ENCODE assay signal across 14 cellular contexts in genomic region chr7:31464601-31465000, GRCh38. TPM values are rescaled to one million over a fixed set of nuclear protein-coding genes. Genes with fewer than 3 reads are reported as not detected.
DNase-seq lines count a peak whose midpoint lies in the region; ATAC-seq, FAIRE-seq and TF ChIP-seq lines count a peak whose summit lies in the region.
"Had no signal": no experiment of that assay in that cellular context is flagged by ENCODE, and none has a peak within 500 bp of the region (broad histone marks: within the 10 kb centered on the region; RNA-seq: fewer than 3 reads in every experiment).

No MANE protein-coding gene starts in this region.

- H3K36me3 ChIP-seq in GM23338 (ENCODE audit: insufficient read depth) = no peaks in the 10 kb centered on the region
- no peaks in the 10 kb centered on the region for H3K36me3 ChIP-seq in PC-3 (ENCODE audit: low read depth, low read length)
- H3K36me3 ChIP-seq in upper lobe of left lung = no peaks in the 10 kb centered on the region

- no peaks in the 10 kb centered on the region for H4K20me1 ChIP-seq in GM23338 (replicated peaks; ENCODE audit: insufficient read depth)
- no peaks in the 10 kb centered on the region for H4K20me1 ChIP-seq in PC-3 (ENCODE audit: low read length)

- no peaks in the 10 kb centered on the region for H3K79me2 ChIP-seq in GM23338 (replicated peaks; ENCODE audit: insufficient read depth)
- no peaks in the 10 kb centered on the region for H3K79me2 ChIP-seq in PC-3 (ENCODE audit: low read length)

- H3K9me2 ChIP-seq in GM23338 (ENCODE audit: insufficient read depth) (no peaks in the 10 kb centered on the region), PC-3 (replicated peaks; ENCODE audit: low read length) (no peaks in the 10 kb centered on the region)

- ATAC-seq in GM23338 = no peak; the same call in 2 of the 3 replicates
- peak; percentile 97 for ATAC-seq in PC-3
- no peak for ATAC-seq in GM18517 (IDR thresholded peaks at IDR 0.05; ENCODE audit: unreplicated experiment)
- no peak for ATAC-seq in upper lobe of left lung (ENCODE audit: low FRiP score in 2 of 2)

- TF ChIP-seq EP300 in upper lobe of left lung (IDR thresholded peaks at IDR 0.05) = no peak

- no peak overlapping the region for H3K4me3 ChIP-seq in GM23338
- no peak overlapping the region for H3K4me3 ChIP-seq in PC-3 (ENCODE audit: low read length)
- H3K4me3 ChIP-seq in epithelial cell of esophagus (ENCODE audit: low read length) = no peak overlapping the region
- no peak overlapping the region for H3K4me3 ChIP-seq in upper lobe of left lung

- CTCF ChIA-PET in PC-3 (lab: Charles Lee) = no interaction called here

- H3K4me1 Mint-ChIP-seq in GM23338 = peaks cover 56% of the 10 kb centered on the region
- no peaks in the 10 kb centered on the region for H3K4me1 Mint-ChIP-seq in activated T-helper 1 cell treated with anti-CD3 and anti-CD28 coated beads, Interleukin-12 subunit alpha, Interleukin-12 subunit beta, Interleukin-2, Interleukin-4 antibody, amounts not matched to agents 30 ng/mL and 10 ng/mL and 1 ng/mL, durations not matched to agents 14 hours and 24 hours and 36 hours (ENCODE audit: low read depth)

- BruUV-seq in PC-3 (replicated peaks; lab: Mats Ljungman, UMichigan) = no TSS peak

- TF ChIP-seq CTCF in GM23338 (conservative IDR thresholded peaks at IDR 0.05; ENCODE audit: low read depth in 2 of 2) = no peak
- TF ChIP-seq CTCF in PC-3 (conservative IDR thresholded peaks at IDR 0.05; ENCODE audit: low read depth, low read length) = no peak
- no peak for TF ChIP-seq CTCF in epithelial cell of esophagus (IDR thresholded peaks at IDR 0.05; ENCODE audit: insufficient read depth, low read depth, low read length, missing control alignments)
- no peak for TF ChIP-seq CTCF in upper lobe of left lung (IDR thresholded peaks at IDR 0.05)

- POLR2A ChIA-PET in PC-3 (lab: Charles Lee; ENCODE audit: unreplicated experiment) = no interaction called here

- H3K27me3 Mint-ChIP-seq in GM23338 (ENCODE audit: insufficient read depth, low read depth, poor library complexity) = peaks cover 24% of the 10 kb centered on the region
- no peaks in the 10 kb centered on the region for H3K27me3 Mint-ChIP-seq in activated T-helper 1 cell treated with anti-CD3 and anti-CD28 coated beads, Interleukin-12 subunit alpha, Interleukin-12 subunit beta, Interleukin-2, Interleukin-4 antibody, amounts not matched to agents 30 ng/mL and 10 ng/mL and 1 ng/mL, durations not matched to agents 14 hours and 24 hours and 36 hours (ENCODE audit: insufficient read depth)

- H3K9me3 ChIP-seq in PC-3 (ENCODE audit: low read length) = no peaks in the 10 kb centered on the region
- no peaks in the 10 kb centered on the region for H3K9me3 ChIP-seq in upper lobe of left lung

- H3K27me3 ChIP-seq in GM23338 (ENCODE audit: insufficient read depth) (peaks cover 45% of the 10 kb centered on the region), PC-3 (ENCODE audit: low read length) (peaks cover 18% of the 10 kb centered on the region; the same call in 1 of the 2 replicates), upper lobe of left lung (no peaks in the 10 kb centered on the region)

- no peak overlapping the region for H3K9ac ChIP-seq in PC-3 (ENCODE audit: low read length)
- H3K9ac ChIP-seq: KMS-11 had no signal

- peaks cover 6% of the 10 kb centered on the region; the same call in 1 of the 3 replicates for H3K9me3 Mint-ChIP-seq in GM23338
- no peaks in the 10 kb centered on the region for H3K9me3 Mint-ChIP-seq in activated T-helper 1 cell treated with anti-CD3 and anti-CD28 coated beads, Interleukin-12 subunit alpha, Interleukin-12 subunit beta, Interleukin-2, Interleukin-4 antibody, amounts not matched to agents 30 ng/mL and 10 ng/mL and 1 ng/mL, durations not matched to agents 14 hours and 24 hours and 36 hours

- H3K4me3 Mint-ChIP-seq in GM23338 = no peak overlapping the region
- H3K4me3 Mint-ChIP-seq in activated T-helper 1 cell treated with anti-CD3 and anti-CD28 coated beads, Interleukin-12 subunit alpha, Interleukin-12 subunit beta, Interleukin-2, Interleukin-4 antibody, amounts not matched to agents 30 ng/mL and 10 ng/mL and 1 ng/mL, durations not matched to agents 14 hours and 24 hours and 36 hours = no peak overlapping the region

- no peaks in the 10 kb centered on the region for H3K36me3 Mint-ChIP-seq in GM23338 (ENCODE audit: low read depth)
- H3K36me3 Mint-ChIP-seq in activated T-helper 1 cell treated with anti-CD3 and anti-CD28 coated beads, Interleukin-12 subunit alpha, Interleukin-12 subunit beta, Interleukin-2, Interleukin-4 antibody, amounts not matched to agents 30 ng/mL and 10 ng/mL and 1 ng/mL, durations not matched to agents 14 hours and 24 hours and 36 hours (ENCODE audit: low read depth) = no peaks in the 10 kb centered on the region

- intact Hi-C loops in PC-3 (cut with micrococcal nuclease) = no loop called here
- intact Hi-C loops in activated T-helper 1 cell treated with anti-CD3 and anti-CD28 coated beads, Interleukin-12 subunit alpha, Interleukin-12 subunit beta, Interleukin-2, Interleukin-4 antibody, amounts not matched to agents 30 ng/mL and 10 ng/mL and 1 ng/mL, durations not matched to agents 14 hours and 24 hours and 36 hours (cut with micrococcal nuclease) = no loop called here

- TF ChIP-seq POLR2A in upper lobe of left lung (IDR thresholded peaks at IDR 0.05) = no peak

- peak; percentile 46 for FAIRE-seq in urothelium cell line (lab: Jason Lieb, UNC)

- WGBS in upper lobe of left lung, 2 donors = 61 to 82% methylated on average over 1 of the region's 1 CpG

- H3K4me1 ChIP-seq in GM23338 (ENCODE audit: insufficient read depth) = peaks cover 47% of the 10 kb centered on the region
- peaks cover 18% of the 10 kb centered on the region for H3K4me1 ChIP-seq in PC-3 (ENCODE audit: insufficient read depth, low read length)
- no peaks in the 10 kb centered on the region for H3K4me1 ChIP-seq in upper lobe of left lung

- H2AFZ ChIP-seq in GM23338 = no peak overlapping the region
- H2AFZ ChIP-seq in PC-3 (ENCODE audit: low read length) = no peak overlapping the region

- DNase-seq in GM23338 (ENCODE audit: low spot score) (no peak), PC-3 (peak; percentile 87), epithelial cell of esophagus (ENCODE audit: low read depth) (peak; percentile 87), urothelium cell line (ENCODE audit: low spot score) (peak; percentile 54), upper lobe of left lung (no peak)
- DNase-seq in activated T-helper 1 cell treated with anti-CD3 and anti-CD28 coated beads, Interleukin-12 subunit alpha, Interleukin-12 subunit beta, Interleukin-2, Interleukin-4 antibody, amounts not matched to agents 30 ng/mL and 10 ng/mL and 1 ng/mL, durations not matched to agents 14 hours and 24 hours and 36 hours (ENCODE audit: low spot score) = no peak
- DNase-seq: COR-L47, DMS79, NCI-H1048, NCI-H510A treated with DMSO at 0.1 percent for 48 hours, NCI-H82 had no signal

- no peak overlapping the region for H3K27ac ChIP-seq in GM23338 (ENCODE audit: low read depth)
- H3K27ac ChIP-seq in PC-3 (ENCODE audit: low read length) = no peak overlapping the region
- H3K27ac ChIP-seq in upper lobe of left lung = no peak overlapping the region
- H3K27ac ChIP-seq: KMS-11 had no signal

- H3K27ac Mint-ChIP-seq in GM23338 = no peak overlapping the region
- H3K27ac Mint-ChIP-seq in activated T-helper 1 cell treated with anti-CD3 and anti-CD28 coated beads, Interleukin-12 subunit alpha, Interleukin-12 subunit beta, Interleukin-2, Interleukin-4 antibody, amounts not matched to agents 30 ng/mL and 10 ng/mL and 1 ng/mL, durations not matched to agents 14 hours and 24 hours and 36 hours = no peak overlapping the region

- 0 out of 2 replicates have a peak overlapping the region, but pooled peaks have one; percentile 8 for H3K4me2 ChIP-seq in GM23338
- H3K4me2 ChIP-seq in PC-3 (ENCODE audit: low read length) = peak overlapping the region; percentile 31
- H3K4me2 ChIP-seq: KMS-11 had no signal

- H3F3A ChIP-seq in GM23338 (replicated peaks; ENCODE audit: low read depth) (no peaks in the 10 kb centered on the region), PC-3 (ENCODE audit: low read length, unreplicated experiment) (no peaks in the 10 kb centered on the region)

TF ChIP-seq in GM23338, 12 proteins besides CTCF, POLR2A, EP300 and RAD21:
- no peak for TF ChIP-seq ZNF331 (CRISPR knock-in tag; IDR thresholded peaks at IDR 0.05; ENCODE audit: low read depth)

RNA-seq across cellular contexts. Expression of gene ITPRID1, which starts 49.3 kb away (rescaled TPM):
- 0.27 and 0.45 TPM in 2 replicates for total RNA-seq in GM23338 (2014; rRNA removed; shearing (Covaris generic))
- polyA plus RNA-seq in GM23338 (2016; fragmentation: Nextera tagmentation; extraction: Ambion mirVana) = 0.05 TPM in 1 of 2 replicates, not detected in the other
- total RNA-seq in PC-3 (2014; rRNA removed) (not detected in 2 replicates), upper lobe of left lung (under 1 TPM in 3 of 6 donors, not detected in 3; 0.10 to 0.30 (median 0.17) TPM)
- total RNA-seq in activated T-helper 1 cell treated with anti-CD3 and anti-CD28 coated beads, Interleukin-12 subunit alpha, Interleukin-12 subunit beta, Interleukin-2, Interleukin-4 antibody, amounts not matched to agents 30 ng/mL and 10 ng/mL and 1 ng/mL, durations not matched to agents 14 hours and 24 hours and 36 hours = not detected in 2 replicates
- total RNA-seq: MCF 10A had no signal

Comparison
In these comparisons a context has a peak if more than half of its experiments do, and no peak if none do; other contexts are left out.
1. DNase-seq: peak in PC-3 (single experiment), epithelial cell of esophagus (single experiment) and urothelium cell line (single experiment); none in GM23338 (single experiment), upper lobe of left lung (0 of 2) and activated T-helper 1 cell treated with anti-CD3 and anti-CD28 coated beads, Interleukin-12 subunit alpha, Interleukin-12 subunit beta, Interleukin-2, Interleukin-4 antibody, amounts not matched to agents 30 ng/mL and 10 ng/mL and 1 ng/mL, durations not matched to agents 14 hours and 24 hours and 36 hours (single experiment).